In genomic region chr7:75738604-75738974, GRCh38 we compare ENCODE assay signal across 8 cellular contexts. TPM values are rescaled to one million over a fixed set of nuclear protein-coding genes. Genes with fewer than 3 reads are reported as not detected.
A peak's percentile ranks its signal among the peaks of the same experiment; 100 is the strongest.
DNase-seq lines count a peak whose midpoint lies in the region; ATAC-seq, FAIRE-seq and TF ChIP-seq lines count a peak whose summit lies in the region.

HIP1 (minus strand) TSS chr7:75738941; CDS start chr7:75738920, 21 bp downstream.

- H2AFZ ChIP-seq in K562 (ENCODE audit: low read depth, low read length), result peak within 1 kb of the TSS; percentile 90

- H3K9ac ChIP-seq in K562 (ENCODE audit: insufficient read depth in 1 of 2, low read depth in 2 of 2, low read length in 2 of 2) (peak within 1 kb of the TSS; percentile 78 to 98), subcutaneous abdominal adipose tissue (ENCODE audit: low read length in 5 of 5) (peak within 1 kb of the TSS; percentile 63 to 90 (median 88))

- peaks cover 24% of the 10 kb centered on the region for H3F3A ChIP-seq in DOHH2 (ENCODE audit: control insufficient read depth, insufficient read depth)

- ATAC-seq in HG03095 (IDR thresholded peaks at IDR 0.05; ENCODE audit: unreplicated experiment) (peak; percentile 4), K562 (no peak), left lobe of liver (no peak), HG03460 (IDR thresholded peaks at IDR 0.05; ENCODE audit: unreplicated experiment) (no peak)

- TF ChIP-seq CTCF in DOHH2 (IDR thresholded peaks at IDR 0.05; ENCODE audit: low read depth, low read length, poor library complexity, severe bottlenecking) (no peak), K562 (IDR thresholded peaks at IDR 0.05 in 2 of 3, conservative IDR thresholded peaks at IDR 0.05 in 1 of 3; ENCODE audit: insufficient read depth in 2 of 3, low read depth in 1 of 3, low read length in 3 of 3) (no peak; a peak in 1 of 6 replicates)

- POLR2A ChIA-PET in K562 (lab: Yijun Ruan, JAX), result interaction anchor here (0.6 to 1.6 kb wide), 6 partner anchors 9 to 207 kb away, joined by 3 to 7 read pairs (median 3); no protein-coding TSS in a partner anchor

- no peaks in the 10 kb centered on the region for H3K79me2 ChIP-seq in DOHH2 (ENCODE audit: control insufficient read depth, low read length)
- H3K79me2 ChIP-seq in K562 (ENCODE audit: control insufficient read depth, insufficient read depth, low read length), result peaks cover 34% of the 10 kb centered on the region

- H3K27me3 ChIP-seq in DOHH2 (ENCODE audit: control insufficient read depth, low read length) (peaks cover 8% of the 10 kb centered on the region), K562 (ENCODE audit: control insufficient read depth in 2 of 2, insufficient read depth in 2 of 2, low read length in 2 of 2) (no peaks in the 10 kb centered on the region), subcutaneous abdominal adipose tissue (ENCODE audit: control insufficient read depth in 5 of 5, insufficient read depth in 4 of 5, low read length in 5 of 5) (no peaks in the 10 kb centered on the region)

- in situ Hi-C loops in K562 (cut with MboI), result no loop called here

- no peak for TF ChIP-seq POLR2A in K562 (conservative IDR thresholded peaks at IDR 0.05)

- H3K9me3 ChIP-seq in DOHH2 (ENCODE audit: control insufficient read depth, insufficient read depth, low read length) (no peaks in the 10 kb centered on the region), K562 (replicated peaks; ENCODE audit: control insufficient read depth, insufficient read depth, low read depth, low read length) (no peaks in the 10 kb centered on the region), subcutaneous abdominal adipose tissue (ENCODE audit: control insufficient read depth in 5 of 5, low read length in 5 of 5) (no peaks in the 10 kb centered on the region)

- H4K20me1 ChIP-seq in DOHH2 (ENCODE audit: control insufficient read depth, insufficient read depth, low read depth, low read length) (no peaks in the 10 kb centered on the region), K562 (replicated peaks; ENCODE audit: control insufficient read depth, insufficient read depth, low read length) (no peaks in the 10 kb centered on the region)

- no TSS peak for BruUV-seq in K562 (replicated peaks; lab: Mats Ljungman, UMichigan)

- no peak for FAIRE-seq in K562 (lab: Jason Lieb, UNC)

- no peak for TF ChIP-seq EP300 in K562 (IDR thresholded peaks at IDR 0.05; ENCODE audit: low read length)

- CTCF ChIA-PET in K562 (lab: Yijun Ruan, JAX; ENCODE audit: low intra/inter-chr PET ratio), result no interaction called here

- peak within 1 kb of the TSS; percentile 96 for H3K4me2 ChIP-seq in DOHH2 (ENCODE audit: low read length)
- peak within 1 kb of the TSS; percentile 93 for H3K4me2 ChIP-seq in K562 (ENCODE audit: insufficient read depth, low read length)

- H3K27ac ChIP-seq in DOHH2 (ENCODE audit: low read depth, low read length) (peak within 1 kb of the TSS; percentile 73), K562 (ENCODE audit: extremely low read depth, low read depth, low read length) (peak within 1 kb of the TSS; percentile 76), subcutaneous abdominal adipose tissue (ENCODE audit: low read depth, low read length) (peak within 1 kb of the TSS; percentile 94)

- H3K9me2 ChIP-seq in DOHH2 (replicated peaks; ENCODE audit: control insufficient read depth, low read length), result no peaks in the 10 kb centered on the region

- H3K36me3 ChIP-seq in DOHH2 (ENCODE audit: control insufficient read depth, low read length) (no peaks in the 10 kb centered on the region), K562 (ENCODE audit: control insufficient read depth, insufficient read depth, low read length) (peaks cover 2% of the 10 kb centered on the region; the same call in 2 of the 3 replicates), subcutaneous abdominal adipose tissue (ENCODE audit: control insufficient read depth in 5 of 5, insufficient read depth in 5 of 5, low read length in 5 of 5) (peaks cover 0 to under 1% (median 0%) of the 10 kb centered on the region in 5 donors)

- H3K4me3 ChIP-seq in DOHH2 (ENCODE audit: low read length) (peak within 1 kb of the TSS; percentile 94), K562 (peak within 1 kb of the TSS; percentile 84), subcutaneous abdominal adipose tissue (ENCODE audit: low read depth in 1 of 5, low read length in 5 of 5) (peak within 1 kb of the TSS; percentile 78 to 99 (median 95))

- DNase-seq in K562 (ENCODE audit: extremely low read depth in 1 of 4, low spot score in 3 of 4) (no peak), left lobe of liver (ENCODE audit: low spot score) (no peak), NCI-H1694 treated with DMSO at 0.1 percent for 48 hours (lab: John Stamatoyannopoulos, UW) (no peak), NCI-H187 treated with DMSO at 0.1 percent for 48 hours (lab: John Stamatoyannopoulos, UW) (no peak)

- H3K4me1 ChIP-seq in DOHH2 (ENCODE audit: control insufficient read depth, low read length) (peaks cover 43% of the 10 kb centered on the region), K562 (replicated peaks in 1 of 2; ENCODE audit: control insufficient read depth in 2 of 2, insufficient read depth in 2 of 2, low read length in 2 of 2) (peaks cover 48 to 56% of the 10 kb centered on the region in 2 experiments), subcutaneous abdominal adipose tissue (ENCODE audit: control insufficient read depth in 5 of 5, insufficient read depth in 5 of 5, low read length in 5 of 5) (peaks cover 0 to 38% (median 32%) of the 10 kb centered on the region in 5 donors)

- WGBS in K562 (ENCODE audit: insufficient coverage, low coverage, missing lambda C conversion rate), result under 1% methylated on average over 29 of the region's 30 CpGs

- intact Hi-C loops in K562 (cut with micrococcal nuclease), result loop anchor here (5.0 kb wide), 1 partner anchor 66 kb away; no protein-coding TSS in a partner anchor

- H3K9me1 ChIP-seq in K562 (ENCODE audit: control insufficient read depth, insufficient read depth, low read length), result no peaks in the 10 kb centered on the region

- TF ChIP-seq RAD21 in K562 (CRISPR knock-in tag; conservative IDR thresholded peaks at IDR 0.05 in 1 of 2, IDR thresholded peaks at IDR 0.05 in 1 of 2), result no peak

TF ChIP-seq in K562, 482 proteins besides CTCF, POLR2A, EP300 and RAD21 (continues in another document):
- no peak for TF ChIP-seq HDAC3 (IDR thresholded peaks at IDR 0.05; ENCODE audit: borderline replicate concordance, partially characterized antibody)
- peak; percentile 40; the same call in 1 of the 2 replicates for TF ChIP-seq SMARCE1 (IDR thresholded peaks at IDR 0.05)
- no peak for TF ChIP-seq FOXJ2 (tag; IDR thresholded peaks at IDR 0.05)
- peak; percentile 52; the same call in 1 of the 2 replicates for TF ChIP-seq ZNF583 (CRISPR knock-in tag; IDR thresholded peaks at IDR 0.05)
- no peak for TF ChIP-seq ZNF282 (CRISPR knock-in tag; IDR thresholded peaks at IDR 0.05)
- peak; percentile 36; the same call in 1 of the 2 replicates for TF ChIP-seq LCOR (CRISPR knock-in tag; IDR thresholded peaks at IDR 0.05)
- TF ChIP-seq SIN3A (IDR thresholded peaks at IDR 0.05; ENCODE audit: borderline replicate concordance in 2 of 2, control insufficient read depth in 1 of 2, low read depth in 2 of 2, low read length in 2 of 2), result peak; percentile 11 to 44; a peak in 1 of 4 replicates
- no peak for TF ChIP-seq HMG20A (CRISPR knock-in tag; conservative IDR thresholded peaks at IDR 0.05)
- TF ChIP-seq, protein P1, sequence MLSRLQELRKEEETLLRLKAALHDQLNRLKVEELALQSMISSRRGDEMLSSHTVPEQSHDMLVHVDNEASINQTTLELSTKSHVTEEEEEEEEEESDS (CRISPR knock-in tag; IDR thresholded peaks at IDR 0.05), result no peak
- TF ChIP-seq ZKSCAN1 (IDR thresholded peaks at IDR 0.05; ENCODE audit: low read depth, low read length), result no peak
- no peak for TF ChIP-seq BHLHE40 (IDR thresholded peaks at IDR 0.05; ENCODE audit: low read length)
- TF ChIP-seq SIRT6 (IDR thresholded peaks at IDR 0.05; ENCODE audit: low read depth, low read length), result no peak
- TF ChIP-seq ELF4 (CRISPR knock-in tag; IDR thresholded peaks at IDR 0.05), result 0 out of 2 replicates have a peak, but pooled peaks have one; percentile 4
- TF ChIP-seq RBFOX2 (IDR thresholded peaks at IDR 0.05; ENCODE audit: low read depth, low read length), result peak; percentile 47; the same call in 1 of the 2 replicates

RNA-seq across cellular contexts. Expression of gene HIP1, which starts in this region (rescaled TPM):
- 47.3 and 47.4 TPM in 2 replicates for total RNA-seq in K562 (2011; cell fraction: chromatin; rRNA removed; ENCODE audit: low replicate concordance)
- total RNA-seq in K562 (2011; cell fraction: nucleolus; rRNA removed), result 26.8 and 28.3 TPM in 2 replicates
- total RNA-seq in K562 (2011; cell fraction: nucleoplasm; rRNA removed), result 37.8 and 39.5 TPM in 2 replicates
- total RNA-seq in K562 (2014; rRNA removed) (5.8 and 9.1 TPM in 2 replicates), K562 (2014; rRNA removed; fragmentation: Illumina TruSeq; extraction: Trizol) (7.7 and 8.3 TPM in 2 replicates), K562 (2015; rRNA removed; fragmentation: Illumina TruSeq; extraction: Trizol) (9.5 and 10.4 TPM in 2 replicates), K562 (2021) (13.7 and 14.3 TPM in 2 replicates), left lobe of liver (20.3 TPM)
- polyA plus RNA-seq in K562 (2011; rRNA removed) (8.5 and 12.3 TPM in 2 replicates), K562 (2014; fragmentation: Illumina TruSeq; extraction: Trizol) (11.8 and 12.1 TPM in 2 replicates), K562 (2014; fragmentation: Nextera tagmentation; extraction: Ambion mirVana) (1 to 10 TPM; 2.4 to 2.6 TPM), K562 (2014; rRNA removed) (8.4 and 9.5 TPM in 2 replicates)
- 10.5 and 17.5 TPM in 2 replicates for polyA plus RNA-seq in K562 (2011; cell fraction: cytosol; rRNA removed)
- polyA plus RNA-seq in K562 (2011; cell fraction: nucleus; rRNA removed), result 5.7 and 6.4 TPM in 2 replicates
- 9.7 and 26.7 TPM in 2 replicates for polyA plus RNA-seq in K562 (2012)
- 15.6 and 28.2 TPM in 2 replicates for polyA minus RNA-seq in K562 (2011; rRNA and poly(A)+ RNA removed)
- polyA minus RNA-seq in K562 (2011; cell fraction: cytosol; rRNA and poly(A)+ RNA removed), result 11.2 and 13.2 TPM in 2 replicates
- 3.8 and 5.5 TPM in 2 replicates for polyA minus RNA-seq in K562 (2011; cell fraction: nucleus; rRNA and poly(A)+ RNA removed)
